1 cellular context compared by ENCODE assay signal in the genomic region with DNA sequence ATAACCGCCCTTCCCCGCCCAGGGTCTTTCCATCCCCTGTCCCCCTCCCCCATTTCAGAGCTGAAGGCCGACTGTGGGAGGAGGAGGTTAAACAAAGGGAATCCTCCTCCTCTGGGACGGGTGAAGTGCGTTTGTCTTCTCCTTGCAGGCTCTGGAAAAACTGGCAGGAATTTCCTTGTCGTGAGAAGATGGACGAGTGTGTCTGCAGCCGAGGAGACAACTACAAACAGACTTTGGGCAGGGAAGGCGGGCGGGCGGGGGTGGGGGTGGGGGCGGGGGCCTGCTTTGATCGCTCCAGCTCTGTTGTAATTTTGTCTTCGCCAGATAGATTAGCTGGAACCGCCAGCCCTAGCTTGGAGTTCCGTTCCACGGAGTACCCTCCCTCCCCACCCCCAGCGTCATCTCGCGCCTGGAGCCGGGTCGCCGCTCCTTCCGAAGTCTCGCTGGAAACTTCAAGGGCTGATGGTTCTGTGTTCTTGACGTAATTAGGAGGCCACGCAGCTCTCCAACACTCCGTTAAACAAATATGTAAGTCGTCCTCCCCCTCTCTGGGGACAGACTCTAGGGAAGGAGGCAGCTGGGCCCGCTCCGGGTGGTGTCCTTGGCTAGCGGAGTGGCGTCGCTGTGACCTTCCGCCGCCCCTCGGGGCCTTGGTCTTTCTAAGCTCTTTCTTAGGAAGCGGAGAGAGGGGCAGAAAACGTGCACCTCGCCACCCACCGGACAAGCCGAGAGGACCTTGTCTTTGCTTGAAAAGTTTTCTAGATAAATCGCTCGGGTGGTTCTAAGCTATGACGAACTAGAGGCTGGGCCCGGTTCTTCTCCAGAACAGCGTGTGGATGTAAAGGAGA.
TF ChIP-seq lines count a peak whose summit lies in the region.

No MANE protein-coding gene starts in this region.

TF ChIP-seq in K562, 482 proteins besides CTCF, POLR2A, EP300 and RAD21:
- TF ChIP-seq HLTF (IDR thresholded peaks at IDR 0.05) (no peak), KHSRP (IDR thresholded peaks at IDR 0.05) (no peak), BRCA1 (IDR thresholded peaks at IDR 0.05) (no peak), BRCA1 (CRISPR knock-in tag; IDR thresholded peaks at IDR 0.05) (no peak), PHB2 (IDR thresholded peaks at IDR 0.05; ENCODE audit: low read depth) (no peak), SPI1 (IDR thresholded peaks at IDR 0.05; ENCODE audit: borderline replicate concordance, low read depth, low read length) (no peak)
- TF ChIP-seq, protein P1, sequence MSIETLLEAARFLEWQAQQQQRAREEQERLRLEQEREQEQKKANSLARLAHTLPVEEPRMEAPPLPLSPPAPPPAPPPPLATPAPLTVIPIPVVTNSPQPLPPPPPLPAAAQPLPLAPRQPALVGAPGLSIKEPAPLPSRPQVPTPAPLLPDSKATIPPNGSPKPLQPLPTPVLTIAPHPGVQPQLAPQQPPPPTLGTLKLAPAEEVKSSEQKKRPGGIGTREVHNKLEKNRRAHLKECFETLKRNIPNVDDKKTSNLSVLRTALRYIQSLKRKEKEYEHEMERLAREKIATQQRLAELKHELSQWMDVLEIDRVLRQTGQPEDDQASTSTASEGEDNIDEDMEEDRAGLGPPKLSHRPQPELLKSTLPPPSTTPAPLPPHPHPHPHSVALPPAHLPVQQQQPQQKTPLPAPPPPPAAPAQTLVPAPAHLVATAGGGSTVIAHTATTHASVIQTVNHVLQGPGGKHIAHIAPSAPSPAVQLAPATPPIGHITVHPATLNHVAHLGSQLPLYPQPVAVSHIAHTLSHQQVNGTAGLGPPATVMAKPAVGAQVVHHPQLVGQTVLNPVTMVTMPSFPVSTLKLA (conservative IDR thresholded peaks at IDR 0.05): no peak
- TF ChIP-seq, protein P2, sequence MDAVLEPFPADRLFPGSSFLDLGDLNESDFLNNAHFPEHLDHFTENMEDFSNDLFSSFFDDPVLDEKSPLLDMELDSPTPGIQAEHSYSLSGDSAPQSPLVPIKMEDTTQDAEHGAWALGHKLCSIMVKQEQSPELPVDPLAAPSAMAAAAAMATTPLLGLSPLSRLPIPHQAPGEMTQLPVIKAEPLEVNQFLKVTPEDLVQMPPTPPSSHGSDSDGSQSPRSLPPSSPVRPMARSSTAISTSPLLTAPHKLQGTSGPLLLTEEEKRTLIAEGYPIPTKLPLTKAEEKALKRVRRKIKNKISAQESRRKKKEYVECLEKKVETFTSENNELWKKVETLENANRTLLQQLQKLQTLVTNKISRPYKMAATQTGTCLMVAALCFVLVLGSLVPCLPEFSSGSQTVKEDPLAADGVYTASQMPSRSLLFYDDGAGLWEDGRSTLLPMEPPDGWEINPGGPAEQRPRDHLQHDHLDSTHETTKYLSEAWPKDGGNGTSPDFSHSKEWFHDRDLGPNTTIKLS (IDR thresholded peaks at IDR 0.05; ENCODE audit: borderline replicate concordance, low read depth): peak; percentile 54; the same call in 1 of the 2 replicates
- TF ChIP-seq, protein P3, sequence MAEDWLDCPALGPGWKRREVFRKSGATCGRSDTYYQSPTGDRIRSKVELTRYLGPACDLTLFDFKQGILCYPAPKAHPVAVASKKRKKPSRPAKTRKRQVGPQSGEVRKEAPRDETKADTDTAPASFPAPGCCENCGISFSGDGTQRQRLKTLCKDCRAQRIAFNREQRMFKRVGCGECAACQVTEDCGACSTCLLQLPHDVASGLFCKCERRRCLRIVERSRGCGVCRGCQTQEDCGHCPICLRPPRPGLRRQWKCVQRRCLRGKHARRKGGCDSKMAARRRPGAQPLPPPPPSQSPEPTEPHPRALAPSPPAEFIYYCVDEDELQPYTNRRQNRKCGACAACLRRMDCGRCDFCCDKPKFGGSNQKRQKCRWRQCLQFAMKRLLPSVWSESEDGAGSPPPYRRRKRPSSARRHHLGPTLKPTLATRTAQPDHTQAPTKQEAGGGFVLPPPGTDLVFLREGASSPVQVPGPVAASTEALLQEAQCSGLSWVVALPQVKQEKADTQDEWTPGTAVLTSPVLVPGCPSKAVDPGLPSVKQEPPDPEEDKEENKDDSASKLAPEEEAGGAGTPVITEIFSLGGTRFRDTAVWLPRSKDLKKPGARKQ (CRISPR knock-in tag; IDR thresholded peaks at IDR 0.05): peak; percentile 43; the same call in 1 of the 2 replicates
- TF ChIP-seq, protein P4, sequence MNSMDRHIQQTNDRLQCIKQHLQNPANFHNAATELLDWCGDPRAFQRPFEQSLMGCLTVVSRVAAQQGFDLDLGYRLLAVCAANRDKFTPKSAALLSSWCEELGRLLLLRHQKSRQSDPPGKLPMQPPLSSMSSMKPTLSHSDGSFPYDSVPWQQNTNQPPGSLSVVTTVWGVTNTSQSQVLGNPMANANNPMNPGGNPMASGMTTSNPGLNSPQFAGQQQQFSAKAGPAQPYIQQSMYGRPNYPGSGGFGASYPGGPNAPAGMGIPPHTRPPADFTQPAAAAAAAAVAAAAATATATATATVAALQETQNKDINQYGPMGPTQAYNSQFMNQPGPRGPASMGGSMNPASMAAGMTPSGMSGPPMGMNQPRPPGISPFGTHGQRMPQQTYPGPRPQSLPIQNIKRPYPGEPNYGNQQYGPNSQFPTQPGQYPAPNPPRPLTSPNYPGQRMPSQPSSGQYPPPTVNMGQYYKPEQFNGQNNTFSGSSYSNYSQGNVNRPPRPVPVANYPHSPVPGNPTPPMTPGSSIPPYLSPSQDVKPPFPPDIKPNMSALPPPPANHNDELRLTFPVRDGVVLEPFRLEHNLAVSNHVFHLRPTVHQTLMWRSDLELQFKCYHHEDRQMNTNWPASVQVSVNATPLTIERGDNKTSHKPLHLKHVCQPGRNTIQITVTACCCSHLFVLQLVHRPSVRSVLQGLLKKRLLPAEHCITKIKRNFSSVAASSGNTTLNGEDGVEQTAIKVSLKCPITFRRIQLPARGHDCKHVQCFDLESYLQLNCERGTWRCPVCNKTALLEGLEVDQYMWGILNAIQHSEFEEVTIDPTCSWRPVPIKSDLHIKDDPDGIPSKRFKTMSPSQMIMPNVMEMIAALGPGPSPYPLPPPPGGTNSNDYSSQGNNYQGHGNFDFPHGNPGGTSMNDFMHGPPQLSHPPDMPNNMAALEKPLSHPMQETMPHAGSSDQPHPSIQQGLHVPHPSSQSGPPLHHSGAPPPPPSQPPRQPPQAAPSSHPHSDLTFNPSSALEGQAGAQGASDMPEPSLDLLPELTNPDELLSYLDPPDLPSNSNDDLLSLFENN (IDR thresholded peaks at IDR 0.05; ENCODE audit: low read depth in 2 of 2, low read length in 2 of 2): no peak
